ENCODE assay signal across 25 cellular contexts in genomic region chr4:710916-711315, GRCh38. TPM values are rescaled to one million over a fixed set of nuclear protein-coding genes. Genes with fewer than 3 reads are reported as not detected.
DNase-seq lines count a peak whose midpoint lies in the region; ATAC-seq and TF ChIP-seq lines count a peak whose summit lies in the region.
"Had no signal": no experiment of that assay in that cellular context is flagged by ENCODE, and none has a peak within 500 bp of the region (broad histone marks: within the 10 kb centered on the region; RNA-seq: fewer than 3 reads in every experiment).

No MANE protein-coding gene starts in this region.

- peak overlapping the region; percentile 70 for H3K4me2 ChIP-seq in skeletal muscle satellite cell (ENCODE audit: low read length)

- no peak overlapping the region for H3K27ac ChIP-seq in Panc1 (ENCODE audit: low read length)

- peaks cover 0 to 21% (median 5%) of the 10 kb centered on the region in 5 experiments for H3K9me3 Mint-ChIP-seq in brain
- no peaks in the 10 kb centered on the region for H3K9me3 Mint-ChIP-seq in nephron
- H3K9me3 Mint-ChIP-seq: CD4-positive, alpha-beta memory T cell had no signal

- POLR2A ChIA-PET in Panc1 (lab: Charles Lee): interaction anchor here (0.8 kb wide), 1 partner anchor 10 kb away, joined by 6 read pairs; no protein-coding TSS in a partner anchor

- H3K4me1 ChIP-seq in Panc1 (ENCODE audit: control insufficient read depth, insufficient read depth, low read length) (no peaks in the 10 kb centered on the region), skeletal muscle satellite cell (ENCODE audit: control insufficient read depth, insufficient read depth, low read length) (peaks cover 25% of the 10 kb centered on the region)

- no peak for TF ChIP-seq CTCF in Panc1 (IDR thresholded peaks at IDR 0.05)
- TF ChIP-seq CTCF in brain (conservative IDR thresholded peaks at IDR 0.05): no peak
- TF ChIP-seq CTCF in nephron (IDR thresholded peaks at IDR 0.05; ENCODE audit: unreplicated experiment in 3 of 3): no peak

- H3K36me3 Mint-ChIP-seq in brain: peaks cover 37% of the 10 kb centered on the region
- peaks cover 34% of the 10 kb centered on the region for H3K36me3 Mint-ChIP-seq in nephron (ENCODE audit: low read depth)

- BruUV-seq in Panc1 (replicated peaks; lab: Mats Ljungman, UMichigan): no TSS peak

- H3K36me3 ChIP-seq in Panc1 (ENCODE audit: control insufficient read depth, insufficient read depth, low read length) (peaks cover 3% of the 10 kb centered on the region; the same call in 1 of the 2 replicates), skeletal muscle satellite cell (ENCODE audit: insufficient read depth, low read length) (peaks cover 10% of the 10 kb centered on the region)
- H3K36me3 ChIP-seq: MG63 had no signal

- in situ Hi-C loops in Panc1 (cut with HindIII; ENCODE audit: low pct_unique_long_range_greater_than_20kb, low sequenced_read_pairs): no loop called here

- H3K27ac Mint-ChIP-seq in brain: peak overlapping the region in 3 of 5 experiments; percentile 12 to 81 (median 19)
- H3K27ac Mint-ChIP-seq in nephron: peak overlapping the region in 1 of 3 experiments; percentile 38

- CTCF ChIA-PET in Panc1 (lab: Charles Lee): no interaction called here

- intact Hi-C loops in Panc1 (cut with micrococcal nuclease; ENCODE audit: unreplicated experiment): no loop called here

- H3K4me3 ChIP-seq in Panc1 (ENCODE audit: low read depth in 2 of 2, low read length in 2 of 2) (no peak overlapping the region), skeletal muscle satellite cell (ENCODE audit: low read length) (no peak overlapping the region)
- H3K4me3 ChIP-seq: MG63 had no signal

- peak overlapping the region; percentile 39 for H3K9ac ChIP-seq in skeletal muscle satellite cell (ENCODE audit: low read depth, low read length)

- no peaks in the 10 kb centered on the region for H3K27me3 Mint-ChIP-seq in brain
- no peaks in the 10 kb centered on the region for H3K27me3 Mint-ChIP-seq in nephron (ENCODE audit: low read depth)
- H3K27me3 Mint-ChIP-seq: CD4-positive, alpha-beta memory T cell had no signal

- 0 out of 2 replicates have a peak, but pooled peaks have one; percentile 33 for ATAC-seq in Panc1
- no peak for ATAC-seq in HG02642 (IDR thresholded peaks at IDR 0.05; ENCODE audit: poor library complexity, unreplicated experiment)
- ATAC-seq: PC-3 had no signal

- H3K4me1 Mint-ChIP-seq in brain: peaks cover 42% of the 10 kb centered on the region
- H3K4me1 Mint-ChIP-seq in nephron: peaks cover 31% of the 10 kb centered on the region

- H3K9me3 ChIP-seq in Panc1 (ENCODE audit: control insufficient read depth, insufficient read depth, low read depth, low read length) (no peaks in the 10 kb centered on the region), skeletal muscle satellite cell (replicated peaks; ENCODE audit: low read length) (no peaks in the 10 kb centered on the region)
- H3K9me3 ChIP-seq: MG63 had no signal

- H3K4me3 Mint-ChIP-seq in brain (peak overlapping the region; percentile 12 to 75 (median 68)), nephron (peak overlapping the region; percentile 49 to 82 (median 54))

- no peaks in the 10 kb centered on the region for H3K27me3 ChIP-seq in Panc1 (ENCODE audit: control insufficient read depth, insufficient read depth, low read length)
- no peaks in the 10 kb centered on the region for H3K27me3 ChIP-seq in skeletal muscle satellite cell (ENCODE audit: control insufficient read depth, insufficient read depth, low read length)
- H3K27me3 ChIP-seq: MG63 had no signal

- DNase-seq in Panc1 (ENCODE audit: low read depth, low spot score): no peak
- no peak for DNase-seq in DMS53 (lab: John Stamatoyannopoulos, UW)
- no peak for DNase-seq in putamen (ENCODE audit: low spot score)
- DNase-seq: C1 segment of cervical spinal cord; CD4-positive, alpha-beta memory T cell; COR-L47; DMS79; GF-D8; KBM-7; MG63; NCI-H1105 treated with DMSO at 0.1 percent for 48 hours; NCI-H146; NCI-H1930; NCI-H2107; NCI-H446; NCI-H524 treated with DMSO at 0.1 percent for 48 hours; NCI-H774; NK-92 treated with Interleukin-12 subunit alpha and Interleukin-12 subunit beta, amount 100 ng/mL, for 24 hours; PC-3; SHP77 treated with DMSO at 0.1 percent for 48 hours had no signal

RNA-seq across cellular contexts. Expression of gene PCGF3, which starts 5.3 kb away (rescaled TPM):
- total RNA-seq in Panc1 (2021; ENCODE audit: unreplicated experiment): 44.6 TPM
- 65.6 TPM for polyA plus RNA-seq in Panc1 (2012; ENCODE audit: insufficient read length)
- polyA plus RNA-seq in brain (ENCODE audit: insufficient read depth, low read depth, low replicate concordance): 27.6 TPM
- total RNA-seq in skeletal muscle satellite cell (2012; rRNA removed): 25.9 and 31.0 TPM in 2 replicates

RNA-seq across cellular contexts. Expression of gene SLC49A3, which starts 22.0 kb away (rescaled TPM):
- 0.62 TPM for total RNA-seq in Panc1 (2021; ENCODE audit: unreplicated experiment)
- 0.59 TPM for polyA plus RNA-seq in Panc1 (2012; ENCODE audit: insufficient read length)
- 1.0 TPM for polyA plus RNA-seq in brain (ENCODE audit: insufficient read depth, low read depth, low replicate concordance)
- 10.5 and 10.6 TPM in 2 replicates for total RNA-seq in skeletal muscle satellite cell (2012; rRNA removed)
- total RNA-seq: PC-3, RPMI7951 had no signal
- polyA plus RNA-seq: CD4-positive, alpha-beta memory T cell had no signal

RNA-seq across cellular contexts. Expression of gene MYL5, which starts 36.6 kb away (rescaled TPM):
- 12.0 TPM for total RNA-seq in Panc1 (2021; ENCODE audit: unreplicated experiment)
- polyA plus RNA-seq in Panc1 (2012; ENCODE audit: insufficient read length): 14.5 TPM
- 11.6 TPM for polyA plus RNA-seq in brain (ENCODE audit: insufficient read depth, low read depth, low replicate concordance)
- 9.9 and 15.5 TPM in 2 replicates for total RNA-seq in skeletal muscle satellite cell (2012; rRNA removed)

RNA-seq across cellular contexts. Expression of gene ATP5ME, which starts 36.8 kb away (rescaled TPM):
- 257 TPM for total RNA-seq in Panc1 (2021; ENCODE audit: unreplicated experiment)
- polyA plus RNA-seq in Panc1 (2012; ENCODE audit: insufficient read length): 535 TPM
- 717 TPM for polyA plus RNA-seq in brain (ENCODE audit: insufficient read depth, low read depth, low replicate concordance)
- 87.2 and 96.1 TPM in 2 replicates for total RNA-seq in skeletal muscle satellite cell (2012; rRNA removed)
